In genomic region chr11:23585700-23586099, GRCh38 we compare ENCODE assay signal across 20 cellular contexts.
"Had no signal": no experiment of that assay in that cellular context is flagged by ENCODE, and none has a peak within 500 bp of the region (broad histone marks: within the 10 kb centered on the region; RNA-seq: fewer than 3 reads in every experiment).

No MANE protein-coding gene starts in this region.

- H3K4me1 ChIP-seq: suprapubic skin, upper lobe of right lung had no signal

- H3K36me3 ChIP-seq: brain microvascular endothelial cell, suprapubic skin, upper lobe of right lung had no signal

- H3K27me3 ChIP-seq: brain microvascular endothelial cell, suprapubic skin, upper lobe of right lung had no signal

- H3K27ac ChIP-seq: brain microvascular endothelial cell, suprapubic skin, upper lobe of right lung had no signal

- H3K4me3 ChIP-seq: smooth muscle cell, suprapubic skin, upper lobe of right lung had no signal

- H3K36me3 Mint-ChIP-seq: activated naive CD8-positive, alpha-beta T cell treated with anti-CD3 and anti-CD28 coated beads for 36 hours had no signal

- H3K4me1 Mint-ChIP-seq: activated naive CD8-positive, alpha-beta T cell treated with anti-CD3 and anti-CD28 coated beads for 36 hours; central memory CD8-positive, alpha-beta T cell had no signal

- H3K4me3 Mint-ChIP-seq: activated naive CD8-positive, alpha-beta T cell treated with anti-CD3 and anti-CD28 coated beads for 36 hours; central memory CD8-positive, alpha-beta T cell; dendritic cell treated with granulocyte-macrophage colony-stimulating factor and Interleukin-4, amounts not matched to agents 40 ng/mL and 50 ng/mL, for 4 days; effector memory CD8-positive, alpha-beta T cell; natural killer cell treated with Interleukin-12 subunit alpha and Interleukin-12 subunit beta and Interleukin-15 and Interleukin-18, amount 100 ng/mL, for 72 hours had no signal

- ATAC-seq: activated CD4-positive, CD25-positive, alpha-beta regulatory T cell treated with anti-CD3 and anti-CD28 coated beads, Interleukin-2, amount 50 U/mL, for 24 hours; effector memory CD8-positive, alpha-beta T cell; natural killer cell treated with Interleukin-12 subunit alpha and Interleukin-12 subunit beta and Interleukin-15 and Interleukin-18, amount 100 ng/mL, for 72 hours; stimulated activated naive CD8-positive, alpha-beta T cell treated with anti-CD3 and anti-CD28 coated beads, Interleukin-15, Interleukin-2, amounts not matched to agents 100 U/mL and 50 U/mL, for 24 hours; upper lobe of right lung had no signal

- DNase-seq: activated CD4-positive, alpha-beta T cell treated with anti-CD3 and anti-CD28 coated beads, Interleukin-2, amount 50 U/mL, for 1 hour; activated CD8-positive, alpha-beta memory T cell treated with anti-CD3 and anti-CD28 coated beads for 24 hours; activated naive CD8-positive, alpha-beta T cell treated with anti-CD3 and anti-CD28 coated beads for 36 hours; brain microvascular endothelial cell; effector memory CD8-positive, alpha-beta T cell; glutamatergic neuron; hypothalamus; kidney glomerular epithelial cell; mesendoderm; nucleus accumbens; stimulated activated CD4-positive, alpha-beta T cell treated with anti-CD3 and anti-CD28 coated beads, Interleukin-4, amount 100 ng/mL, for 4 hours; stimulated activated CD8-positive, alpha-beta memory T cell treated with anti-CD3 and anti-CD28 coated beads, Interleukin-4, amount 100 ng/mL, for 48 hours; stimulated activated naive CD8-positive, alpha-beta T cell treated with anti-CD3 and anti-CD28 coated beads, Interleukin-15, Interleukin-2, amounts not matched to agents 100 U/mL and 50 U/mL, for 24 hours; upper lobe of right lung had no signal

- H3K9me3 ChIP-seq: suprapubic skin, upper lobe of right lung had no signal

- H3K27ac Mint-ChIP-seq: activated naive CD8-positive, alpha-beta T cell treated with anti-CD3 and anti-CD28 coated beads for 36 hours; dendritic cell treated with granulocyte-macrophage colony-stimulating factor and Interleukin-4, amounts not matched to agents 40 ng/mL and 50 ng/mL, for 4 days; effector memory CD8-positive, alpha-beta T cell; natural killer cell treated with Interleukin-12 subunit alpha and Interleukin-12 subunit beta and Interleukin-15 and Interleukin-18, amount 100 ng/mL, for 72 hours had no signal

- H3K27me3 Mint-ChIP-seq: activated naive CD8-positive, alpha-beta T cell treated with anti-CD3 and anti-CD28 coated beads for 36 hours; central memory CD8-positive, alpha-beta T cell; dendritic cell treated with granulocyte-macrophage colony-stimulating factor and Interleukin-4, amounts not matched to agents 40 ng/mL and 50 ng/mL, for 4 days; effector memory CD8-positive, alpha-beta T cell; natural killer cell treated with Interleukin-12 subunit alpha and Interleukin-12 subunit beta and Interleukin-15 and Interleukin-18, amount 100 ng/mL, for 72 hours had no signal
